9 cellular contexts compared by ENCODE assay signal in the genomic region with DNA sequence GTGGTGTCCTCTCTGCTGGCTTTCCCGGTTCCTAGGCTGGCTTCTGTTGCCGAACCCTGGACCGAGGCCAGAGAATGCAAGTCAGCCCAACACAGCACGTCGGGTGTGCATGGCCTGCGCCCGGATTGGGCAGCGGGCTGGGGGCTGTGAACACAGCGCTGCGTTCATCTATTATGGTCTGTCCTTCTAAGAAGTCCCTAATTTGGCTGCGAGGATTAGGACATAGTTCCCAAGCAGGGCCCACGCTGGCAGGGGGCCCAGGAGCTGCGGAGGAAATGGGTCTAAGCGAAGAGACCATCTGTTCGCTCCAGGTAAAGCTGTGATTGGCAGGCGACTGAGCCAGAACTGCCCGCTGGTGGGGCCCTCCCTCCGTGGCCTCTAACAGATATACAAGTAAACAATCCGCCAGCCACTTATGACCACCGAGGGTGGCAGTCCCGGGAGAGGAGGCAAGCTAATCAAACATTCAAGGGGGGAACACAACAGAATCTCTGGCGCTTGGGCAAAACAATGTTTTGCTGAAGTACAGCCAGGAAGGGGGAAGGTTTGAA. TPM values are rescaled to one million over a fixed set of nuclear protein-coding genes. Genes with fewer than 3 reads are reported as not detected.
DNase-seq lines count a peak whose midpoint lies in the region; ATAC-seq, FAIRE-seq and TF ChIP-seq lines count a peak whose summit lies in the region.
"Had no signal": no experiment of that assay in that cellular context is flagged by ENCODE, and none has a peak within 500 bp of the region (broad histone marks: within the 10 kb centered on the region; RNA-seq: fewer than 3 reads in every experiment).

No MANE protein-coding gene starts in this region.

- H3K4me1 ChIP-seq in kidney (ENCODE audit: control insufficient read depth in 1 of 2, insufficient read depth in 1 of 2, low read depth in 1 of 2, low read length in 2 of 2) (peaks cover 4 to 14% of the 10 kb centered on the region in 2 donors), stomach (peaks cover 19 to 30% (median 25%) of the 10 kb centered on the region in 4 donors)

- WGBS in stomach, 5 donors: 3 to 23% (median 9%) methylated on average over 17 to 22 of the region's 22 CpGs

- TF ChIP-seq CTCF in brain (conservative IDR thresholded peaks at IDR 0.05) (no peak), kidney (IDR thresholded peaks at IDR 0.05; ENCODE audit: borderline replicate concordance, extremely low read depth, insufficient read depth) (no peak), stomach (IDR thresholded peaks at IDR 0.05) (no peak)

- peak overlapping the region in 1 of 2 donors; percentile 47 for H3K4me3 ChIP-seq in kidney (ENCODE audit: low read length in 2 of 2)
- peak overlapping the region; percentile 2 to 11 (median 9) for H3K4me3 ChIP-seq in stomach

- intact Hi-C loops in kidney (cut with DNase I) (no loop called here), stomach (cut with DNase I; ENCODE audit: low total_unique reads) (no loop called here)

- H3K36me3 Mint-ChIP-seq in brain: no peaks in the 10 kb centered on the region

- H3K4me1 Mint-ChIP-seq in brain: peaks cover 48% of the 10 kb centered on the region

- H3K27ac ChIP-seq in kidney (ENCODE audit: low read depth in 2 of 2, low read length in 2 of 2) (no peak overlapping the region), stomach (peak overlapping the region; percentile 75 to 81 (median 79))
- H3K27ac ChIP-seq: epithelial cell of prostate had no signal

- no peak for TF ChIP-seq EP300 in stomach (IDR thresholded peaks at IDR 0.05)

- H3K9me3 ChIP-seq in kidney (ENCODE audit: control insufficient read depth in 1 of 2, low read length in 2 of 2): no peaks in the 10 kb centered on the region
- H3K9me3 ChIP-seq in stomach: no peaks in the 10 kb centered on the region

- peaks cover 6% of the 10 kb centered on the region for H3K27me3 Mint-ChIP-seq in brain

- H3K9me3 Mint-ChIP-seq in brain: peaks cover 0 to 2% (median 0%) of the 10 kb centered on the region in 5 experiments

- peak; percentile 100 for DNase-seq in DMS79 (lab: John Stamatoyannopoulos, UW)
- peak; percentile 93 for DNase-seq in NCI-H2107 (lab: John Stamatoyannopoulos, UW)
- DNase-seq in kidney: peak; percentile 92
- DNase-seq in stomach: peak; percentile 77
- no peak for DNase-seq in HUDEP-2 (lab: John Stamatoyannopoulos, UW; ENCODE audit: unreplicated experiment in 76 of 76)
- DNase-seq in activated naive CD4-positive, alpha-beta T cell (lab: John Stamatoyannopoulos, UW): no peak

- no peak for FAIRE-seq in kidney (lab: Jason Lieb, UNC)

- H3K36me3 ChIP-seq in kidney (ENCODE audit: control insufficient read depth in 1 of 2, insufficient read depth in 2 of 2, low read length in 2 of 2) (no peaks in the 10 kb centered on the region), stomach (no peaks in the 10 kb centered on the region)

- H3K27me3 ChIP-seq in stomach: no peaks in the 10 kb centered on the region

- H3K4me3 Mint-ChIP-seq in brain: peak overlapping the region; percentile 62 to 80 (median 73)

- H3K9ac ChIP-seq in kidney (ENCODE audit: low read length in 2 of 2): no peak overlapping the region

- no peak for ATAC-seq in HG02852 (IDR thresholded peaks at IDR 0.05; ENCODE audit: unreplicated experiment)

- peak overlapping the region; percentile 97 to 99 (median 98) for H3K27ac Mint-ChIP-seq in brain

- TF ChIP-seq POLR2A in stomach (IDR thresholded peaks at IDR 0.05): no peak

RNA-seq across cellular contexts. Expression of a gene that starts 6.0 kb away (rescaled TPM):
- polyA plus RNA-seq in brain (ENCODE audit: insufficient read depth, low read depth, low replicate concordance) (7.6 TPM), kidney (ENCODE audit: insufficient read depth, low read depth, low replicate concordance) (not detected), stomach (under 1 TPM in 1 of 3 donors, not detected in 2; 0.23 TPM)
- total RNA-seq in kidney (not detected), stomach (not detected)

RNA-seq across cellular contexts. Expression of a gene that starts 20.4 kb away (rescaled TPM):
- polyA plus RNA-seq in brain (ENCODE audit: insufficient read depth, low read depth, low replicate concordance): 156 TPM
- 48.0 TPM for total RNA-seq in kidney
- 58.2 TPM for polyA plus RNA-seq in kidney (ENCODE audit: insufficient read depth, low read depth, low replicate concordance)
- 100 to 1,000 TPM in 1 of 5 donors, 10 to 100 TPM in 4; 27.2 to 125 (median 51.9) TPM for total RNA-seq in stomach
- 10 to 100 TPM; 34.7 to 40.3 (median 39.4) TPM for polyA plus RNA-seq in stomach

RNA-seq across cellular contexts. Expression of a gene that starts 22.1 kb away (rescaled TPM):
- 54.4 TPM for polyA plus RNA-seq in brain (ENCODE audit: insufficient read depth, low read depth, low replicate concordance)
- total RNA-seq in kidney: 21.9 TPM
- 45.6 TPM for polyA plus RNA-seq in kidney (ENCODE audit: insufficient read depth, low read depth, low replicate concordance)
- 10 to 100 TPM in 4 of 5 donors, not detected in 1; 17.5 to 30.8 (median 23.9) TPM for total RNA-seq in stomach
- polyA plus RNA-seq in stomach: 10 to 100 TPM; 21.6 to 26.6 (median 24.0) TPM

RNA-seq across cellular contexts. Expression of a gene that starts 25.3 kb away (rescaled TPM):
- polyA plus RNA-seq in brain (ENCODE audit: insufficient read depth, low read depth, low replicate concordance) (637 TPM), kidney (ENCODE audit: insufficient read depth, low read depth, low replicate concordance) (1,037 TPM), stomach (100 to 1,000 TPM in 2 of 3 donors, 10 to 100 TPM in 1; 71.2 to 236 (median 158) TPM)
- total RNA-seq in kidney (1,087 TPM), stomach (100 to 1,000 TPM; 337 to 947 (median 504) TPM)

RNA-seq across cellular contexts. Expression of a gene that starts 26.1 kb away (rescaled TPM):
- polyA plus RNA-seq in brain (ENCODE audit: insufficient read depth, low read depth, low replicate concordance): 1.3 TPM
- not detected for total RNA-seq in kidney
- not detected for polyA plus RNA-seq in kidney (ENCODE audit: insufficient read depth, low read depth, low replicate concordance)
- total RNA-seq in stomach: under 1 TPM in 1 of 5 donors, not detected in 4; 0.18 TPM
- under 1 TPM in 2 of 3 donors, not detected in 1; 0.05 to 0.19 TPM for polyA plus RNA-seq in stomach

Comparison
In these comparisons a context has a peak if more than half of its experiments do, and no peak if none do; other contexts are left out.
1. DNase-seq: peak in DMS79 (single experiment), NCI-H2107 (single experiment), kidney (single experiment) and stomach (single experiment); none in HUDEP-2 (0 of 76) and activated naive CD4-positive, alpha-beta T cell (0 of 4).
2. H3K27ac ChIP-seq: peak in stomach (5 of 5); none in kidney (0 of 2).